Comparison of ENCODE assay signal across 16 cellular contexts in genomic region chr5:107937198-107937597, GRCh38.
DNase-seq lines count a peak whose midpoint lies in the region; FAIRE-seq and TF ChIP-seq lines count a peak whose summit lies in the region.
"Had no signal": no experiment of that assay in that cellular context is flagged by ENCODE, and none has a peak within 500 bp of the region (broad histone marks: within the 10 kb centered on the region; RNA-seq: fewer than 3 reads in every experiment).

No MANE protein-coding gene starts in this region.

- intact Hi-C loops in kidney (cut with DNase I), result no loop called here
- intact Hi-C loops in posterior cingulate gyrus (cut with DNase I), result no loop called here

- DNase-seq in DMS153 treated with DMSO at 0.1 percent for 48 hours (lab: John Stamatoyannopoulos, UW; ENCODE audit: unreplicated experiment) (peak; percentile 1), NCI-H2107 (lab: John Stamatoyannopoulos, UW) (peak; percentile 18), bronchial epithelial cell (ENCODE audit: low read depth) (no peak), kidney (no peak), SIG-M5 (lab: John Stamatoyannopoulos, UW) (no peak), posterior cingulate gyrus (no peak)
- DNase-seq: activated naive CD4-positive, alpha-beta T cell treated with anti-CD3 and anti-CD28 coated beads for 36 hours; DMS79; GOT3; lower lobe of right lung; NCI-H446 treated with DMSO at 0.1 percent for 48 hours; T-cell; upper lobe of right lung had no signal

- FAIRE-seq in bronchial epithelial cell (lab: Jason Lieb, UNC) (peak; percentile 32), kidney (lab: Jason Lieb, UNC) (no peak)

- H3K9me3 ChIP-seq in mesodermal cell (ENCODE audit: control insufficient read depth, low read length) (no peaks in the 10 kb centered on the region), kidney (ENCODE audit: control insufficient read depth in 1 of 2, low read length in 2 of 2) (no peaks in the 10 kb centered on the region)
- H3K9me3 ChIP-seq: lower lobe of right lung, neutrophil, upper lobe of right lung had no signal

- H3K36me3 ChIP-seq in bronchial epithelial cell (ENCODE audit: control insufficient read depth, insufficient read depth, low read length), result no peaks in the 10 kb centered on the region
- H3K36me3 ChIP-seq in mesodermal cell (ENCODE audit: control insufficient read depth, insufficient read depth, low read length), result no peaks in the 10 kb centered on the region
- H3K36me3 ChIP-seq in kidney (ENCODE audit: control insufficient read depth in 1 of 2, insufficient read depth in 2 of 2, low read length in 2 of 2), result no peaks in the 10 kb centered on the region
- H3K36me3 ChIP-seq: lower lobe of right lung, neutrophil, upper lobe of right lung had no signal

- H3K27ac ChIP-seq in mesodermal cell (ENCODE audit: low read depth, low read length, severe bottlenecking) (peak overlapping the region; percentile 60), kidney (ENCODE audit: low read depth in 2 of 2, low read length in 2 of 2) (no peak overlapping the region)
- H3K27ac ChIP-seq: lower lobe of right lung, neutrophil, skin epidermis, upper lobe of right lung had no signal

- no peaks in the 10 kb centered on the region for H3K4me1 ChIP-seq in mesodermal cell (ENCODE audit: control insufficient read depth, insufficient read depth, low read length, poor library complexity, severe bottlenecking)
- no peaks in the 10 kb centered on the region for H3K4me1 ChIP-seq in kidney (ENCODE audit: control insufficient read depth in 1 of 2, insufficient read depth in 1 of 2, low read depth in 1 of 2, low read length in 2 of 2)
- H3K4me1 ChIP-seq: lower lobe of right lung, upper lobe of right lung had no signal

- 78 to 86% methylated on average over 3 to 4 of the region's 5 CpGs for WGBS in mesodermal cell (ENCODE audit: insufficient coverage in 2 of 2), 2 experiments

- no peak overlapping the region for H3K9ac ChIP-seq in kidney (ENCODE audit: low read length in 2 of 2)

- H3K4me3 ChIP-seq in bronchial epithelial cell (ENCODE audit: low read depth, low read length), result no peak overlapping the region
- H3K4me3 ChIP-seq in mesodermal cell (ENCODE audit: extremely low read depth, insufficient read depth, low read length, poor library complexity, severe bottlenecking), result no peak overlapping the region
- no peak overlapping the region for H3K4me3 ChIP-seq in kidney (ENCODE audit: low read length in 2 of 2)
- H3K4me3 ChIP-seq: lower lobe of right lung, skin epidermis, upper lobe of right lung had no signal

- H3K27me3 ChIP-seq in bronchial epithelial cell (ENCODE audit: control insufficient read depth, insufficient read depth, low read length), result no peaks in the 10 kb centered on the region
- H3K27me3 ChIP-seq: neutrophil, upper lobe of right lung had no signal

- TF ChIP-seq CTCF in bronchial epithelial cell (IDR thresholded peaks at IDR 0.05; ENCODE audit: insufficient read depth, low read length, severe bottlenecking), result no peak
- no peak for TF ChIP-seq CTCF in kidney (IDR thresholded peaks at IDR 0.05; ENCODE audit: borderline replicate concordance, extremely low read depth, insufficient read depth)

Comparison
In these comparisons a context has a peak if more than half of its experiments do, and no peak if none do; other contexts are left out.
1. DNase-seq: peak in DMS153 treated with DMSO at 0.1 percent for 48 hours (single experiment) and NCI-H2107 (single experiment); none in bronchial epithelial cell (single experiment), kidney (single experiment), SIG-M5 (single experiment) and posterior cingulate gyrus (0 of 10).